1 cellular context compared by ENCODE assay signal in the genomic region with DNA sequence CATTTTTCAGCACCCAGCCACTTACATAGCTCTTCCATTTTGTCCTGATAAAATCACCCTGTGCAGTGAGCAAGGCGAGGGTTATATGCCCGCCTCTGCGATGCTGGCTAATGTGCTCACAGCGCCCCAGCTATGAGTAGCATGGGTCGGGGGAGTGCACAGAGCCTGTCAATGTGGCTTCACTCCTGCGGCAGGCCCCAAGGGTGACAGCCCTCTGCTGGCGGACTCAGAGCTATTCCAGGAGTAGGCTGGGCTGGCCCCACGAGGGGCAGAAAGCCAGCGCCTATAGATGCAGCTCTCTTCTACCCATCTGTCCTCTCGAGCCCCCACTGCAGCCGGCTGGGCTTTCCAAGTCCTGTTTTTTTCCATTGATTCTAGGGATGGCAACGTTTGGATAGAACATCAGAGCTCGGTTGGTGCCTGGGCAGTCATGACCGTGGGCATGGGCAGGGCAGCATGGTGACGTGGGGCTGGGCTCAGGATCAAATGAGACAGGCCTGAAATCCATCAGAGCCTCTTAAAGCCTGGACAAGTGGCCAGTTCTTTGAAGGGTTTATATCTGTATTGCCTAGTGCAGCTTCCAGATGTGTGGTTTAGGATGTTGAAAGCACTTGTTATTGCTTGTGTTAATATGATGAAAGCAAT.
TF ChIP-seq lines count a peak whose summit lies in the region.

No MANE protein-coding gene starts in this region.

TF ChIP-seq in SK-N-SH treated with all-trans-retinoic acid at 6 μM for 48 hours, 23 proteins besides CTCF, POLR2A, EP300 and RAD21 (continued from another document):
- TF ChIP-seq, protein P1, sequence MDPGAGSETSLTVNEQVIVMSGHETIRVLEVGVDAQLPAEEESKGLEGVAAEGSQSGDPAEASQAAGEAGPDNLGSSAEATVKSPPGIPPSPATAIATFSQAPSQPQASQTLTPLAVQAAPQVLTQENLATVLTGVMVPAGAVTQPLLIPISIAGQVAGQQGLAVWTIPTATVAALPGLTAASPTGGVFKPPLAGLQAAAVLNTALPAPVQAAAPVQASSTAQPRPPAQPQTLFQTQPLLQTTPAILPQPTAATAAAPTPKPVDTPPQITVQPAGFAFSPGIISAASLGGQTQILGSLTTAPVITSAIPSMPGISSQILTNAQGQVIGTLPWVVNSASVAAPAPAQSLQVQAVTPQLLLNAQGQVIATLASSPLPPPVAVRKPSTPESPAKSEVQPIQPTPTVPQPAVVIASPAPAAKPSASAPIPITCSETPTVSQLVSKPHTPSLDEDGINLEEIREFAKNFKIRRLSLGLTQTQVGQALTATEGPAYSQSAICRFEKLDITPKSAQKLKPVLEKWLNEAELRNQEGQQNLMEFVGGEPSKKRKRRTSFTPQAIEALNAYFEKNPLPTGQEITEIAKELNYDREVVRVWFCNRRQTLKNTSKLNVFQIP (CRISPR knock-in tag; IDR thresholded peaks at IDR 0.05; ENCODE audit: borderline replicate concordance, low read depth) = no peak
- TF ChIP-seq RARB (CRISPR knock-in tag; IDR thresholded peaks at IDR 0.05) = no peak
- TF ChIP-seq ISL1 (CRISPR knock-in tag; IDR thresholded peaks at IDR 0.05) = no peak
- TF ChIP-seq ZFP30 (CRISPR knock-in tag; IDR thresholded peaks at IDR 0.05) = no peak
- TF ChIP-seq TOX (CRISPR knock-in tag; IDR thresholded peaks at IDR 0.05; ENCODE audit: borderline replicate concordance) = no peak
